In the genomic region with DNA sequence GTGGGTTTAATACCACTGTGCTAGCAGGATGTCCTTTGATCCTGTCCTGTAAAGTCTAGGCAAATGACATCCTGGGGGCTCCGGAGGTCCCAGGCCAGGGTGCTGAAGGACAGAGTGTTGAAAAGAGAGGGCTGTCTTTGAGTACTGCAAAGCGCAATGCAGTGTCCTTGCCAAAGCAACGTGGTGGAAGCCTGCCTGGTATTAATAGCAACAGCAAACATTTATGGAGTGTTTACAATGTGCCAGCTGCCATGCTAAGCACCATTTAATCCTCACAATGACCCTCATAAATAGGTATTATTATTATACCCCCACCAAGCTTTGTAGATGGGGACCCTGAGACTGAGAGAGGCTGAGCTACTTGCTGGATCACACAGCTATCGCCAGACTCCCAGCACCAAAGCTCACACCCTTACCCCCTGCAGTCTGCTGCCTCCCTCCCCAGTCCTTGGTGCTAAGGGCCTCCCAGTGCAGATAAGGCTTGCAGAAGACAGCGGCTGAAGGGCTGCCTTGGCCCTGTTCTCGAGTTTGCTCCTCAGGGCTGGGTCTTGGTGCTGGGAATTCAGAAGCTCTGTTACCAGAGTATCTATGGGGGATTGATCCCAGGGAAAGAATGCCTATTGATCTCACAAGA, we compare ENCODE assay signal across 16 cellular contexts.
DNase-seq lines count a peak whose midpoint lies in the region; TF ChIP-seq lines count a peak whose summit lies in the region.
"Had no signal": no experiment of that assay in that cellular context is flagged by ENCODE, and none has a peak within 500 bp of the region (broad histone marks: within the 10 kb centered on the region; RNA-seq: fewer than 3 reads in every experiment).

No MANE protein-coding gene starts in this region.

- POLR2A ChIA-PET in activated CD4-positive, alpha-beta T cell treated with anti-CD3 and anti-CD28 coated beads, Interleukin-2, amount 10 ng/mL, durations not matched to agents 7 days and 5 days (lab: Charles Lee) = no interaction called here

- H3K27me3 ChIP-seq in osteoblast (ENCODE audit: insufficient read depth, low read length) (no peaks in the 10 kb centered on the region), ovary (no peaks in the 10 kb centered on the region)
- H3K27me3 ChIP-seq: cardiac muscle cell had no signal

- peaks cover 73% of the 10 kb centered on the region for H3K4me1 Mint-ChIP-seq in activated CD4-positive, alpha-beta T cell treated with anti-CD3 and anti-CD28 coated beads, Interleukin-2, amount 10 ng/mL, durations not matched to agents 7 days and 5 days
- H3K4me1 Mint-ChIP-seq in nephron progenitor cell = peaks cover 18% of the 10 kb centered on the region

- H3K9me3 Mint-ChIP-seq in activated CD4-positive, alpha-beta T cell treated with anti-CD3 and anti-CD28 coated beads, Interleukin-2, amount 10 ng/mL, durations not matched to agents 7 days and 5 days = peaks cover 39% of the 10 kb centered on the region
- H3K9me3 Mint-ChIP-seq in nephron progenitor cell = no peaks in the 10 kb centered on the region
- H3K9me3 Mint-ChIP-seq: activated naive CD8-positive, alpha-beta T cell treated with anti-CD3 and anti-CD28 coated beads, Interleukin-2, amount 50 U/mL, for 24 hours; activated T-cell treated with anti-CD3 and anti-CD28 coated beads, Interleukin-2, amount 50 U/mL, for 4 hours; T-cell had no signal

- TF ChIP-seq CTCF in osteoblast (IDR thresholded peaks at IDR 0.05; ENCODE audit: extremely low read depth, low read depth, low read length) = no peak
- TF ChIP-seq CTCF in ovary (IDR thresholded peaks at IDR 0.05) = no peak
- TF ChIP-seq CTCF in nephron progenitor cell (IDR thresholded peaks at IDR 0.05) = no peak

- no peak overlapping the region for H3K4me3 Mint-ChIP-seq in activated CD4-positive, alpha-beta T cell treated with anti-CD3 and anti-CD28 coated beads, Interleukin-2, amount 10 ng/mL, durations not matched to agents 7 days and 5 days
- H3K4me3 Mint-ChIP-seq in nephron progenitor cell = no peak overlapping the region
- H3K4me3 Mint-ChIP-seq: activated naive CD8-positive, alpha-beta T cell treated with anti-CD3 and anti-CD28 coated beads, Interleukin-2, amount 50 U/mL, for 24 hours; activated T-cell treated with anti-CD3 and anti-CD28 coated beads, Interleukin-2, amount 50 U/mL, for 4 hours had no signal

- no peak overlapping the region for H2AFZ ChIP-seq in osteoblast (ENCODE audit: low read length)

- H3K4me2 ChIP-seq in osteoblast (ENCODE audit: insufficient read depth, low read length) = peak overlapping the region; percentile 28
- H3K4me2 ChIP-seq: A549 had no signal

- H3K4me3 ChIP-seq in osteoblast (ENCODE audit: insufficient read depth, low read length) (no peak overlapping the region), ovary (no peak overlapping the region)
- H3K4me3 ChIP-seq: A549, cardiac muscle cell, K562 had no signal

- no peaks in the 10 kb centered on the region for H4K20me1 ChIP-seq in osteoblast (ENCODE audit: insufficient read depth, low read length)

- no peaks in the 10 kb centered on the region for H3K79me2 ChIP-seq in osteoblast (ENCODE audit: insufficient read depth, low read length)

- CTCF ChIA-PET in activated CD4-positive, alpha-beta T cell treated with anti-CD3 and anti-CD28 coated beads, Interleukin-2, amount 10 ng/mL, durations not matched to agents 7 days and 5 days (lab: Charles Lee) = interaction anchor here (0.6 to 2.4 kb wide), 4 partner anchors 15 to 66 kb away, joined by 3 to 6 read pairs (median 4); no protein-coding TSS in a partner anchor

- WGBS in ovary, 3 donors = 68 to 75% (median 70%) methylated on average over 6 of the region's 6 CpGs

- H3K27me3 Mint-ChIP-seq in activated CD4-positive, alpha-beta T cell treated with anti-CD3 and anti-CD28 coated beads, Interleukin-2, amount 10 ng/mL, durations not matched to agents 7 days and 5 days = no peaks in the 10 kb centered on the region
- peaks cover 8% of the 10 kb centered on the region for H3K27me3 Mint-ChIP-seq in nephron progenitor cell (ENCODE audit: low read depth, poor library complexity)
- H3K27me3 Mint-ChIP-seq: activated naive CD8-positive, alpha-beta T cell treated with anti-CD3 and anti-CD28 coated beads, Interleukin-2, amount 50 U/mL, for 24 hours; T-cell had no signal

- H3K27ac ChIP-seq in osteoblast (ENCODE audit: low read depth, low read length) (no peak overlapping the region), ovary (no peak overlapping the region)
- H3K27ac ChIP-seq: A549, cardiac muscle cell had no signal

- TF ChIP-seq EP300 in ovary (IDR thresholded peaks at IDR 0.05) = no peak

- no peak for DNase-seq in activated CD4-positive, alpha-beta T cell treated with anti-CD3 and anti-CD28 coated beads, Interleukin-2, amount 10 ng/mL, durations not matched to agents 7 days and 5 days
- DNase-seq in activated CD4-positive, alpha-beta T cell treated with anti-CD3 and anti-CD28 coated beads for 4 hours = no peak
- DNase-seq in NCI-H1694 (lab: John Stamatoyannopoulos, UW) (peak; percentile 31), NCI-H524 (lab: John Stamatoyannopoulos, UW) (peak; percentile 88 to 93), osteoblast (ENCODE audit: insufficient read length, low spot score, missing footprints) (peak; percentile 65), ovary (no peak), nephron progenitor cell (no peak)
- no peak for DNase-seq in activated CD4-positive, alpha-beta T cell treated with anti-CD3 and anti-CD28 coated beads, Interleukin-2, amount 50 U/mL, for 48 hours
- DNase-seq: activated naive CD8-positive, alpha-beta T cell treated with anti-CD3 and anti-CD28 coated beads, Interleukin-2, amount 50 U/mL, for 24 hours; activated T-cell treated with anti-CD3 and anti-CD28 coated beads, Interleukin-2, amount 50 U/mL, for 4 hours; effector CD8-positive, alpha-beta T cell; substantia nigra; T-cell had no signal

- H3K4me1 ChIP-seq in osteoblast (ENCODE audit: insufficient read depth, low read length) (no peaks in the 10 kb centered on the region), ovary (ENCODE audit: insufficient read depth) (no peaks in the 10 kb centered on the region)
- H3K4me1 ChIP-seq: A549 had no signal

- no peak for TF ChIP-seq POLR2A in ovary (IDR thresholded peaks at IDR 0.05)

- H3K9me3 ChIP-seq in osteoblast (ENCODE audit: low read depth, low read length) = no peaks in the 10 kb centered on the region
- peaks cover 0 to 4% of the 10 kb centered on the region in 2 donors for H3K9me3 ChIP-seq in ovary
- H3K9me3 ChIP-seq: A549 had no signal

- peak overlapping the region; percentile 63 for H3K27ac Mint-ChIP-seq in activated CD4-positive, alpha-beta T cell treated with anti-CD3 and anti-CD28 coated beads, Interleukin-2, amount 10 ng/mL, durations not matched to agents 7 days and 5 days
- no peak overlapping the region for H3K27ac Mint-ChIP-seq in nephron progenitor cell
- H3K27ac Mint-ChIP-seq: activated naive CD8-positive, alpha-beta T cell treated with anti-CD3 and anti-CD28 coated beads, Interleukin-2, amount 50 U/mL, for 24 hours had no signal

- H3K36me3 Mint-ChIP-seq in activated CD4-positive, alpha-beta T cell treated with anti-CD3 and anti-CD28 coated beads, Interleukin-2, amount 10 ng/mL, durations not matched to agents 7 days and 5 days (ENCODE audit: low read depth) = peaks cover 43% of the 10 kb centered on the region
- no peaks in the 10 kb centered on the region for H3K36me3 Mint-ChIP-seq in nephron progenitor cell (ENCODE audit: low read depth)
- H3K36me3 Mint-ChIP-seq: T-cell had no signal

- H3K36me3 ChIP-seq in osteoblast (ENCODE audit: insufficient read depth, low read length) (no peaks in the 10 kb centered on the region), ovary (no peaks in the 10 kb centered on the region)
- H3K36me3 ChIP-seq: cardiac muscle cell had no signal

- intact Hi-C loops in ovary (cut with DNase I) = no loop called here

Comparison
In these comparisons a context has a peak if more than half of its experiments do, and no peak if none do; other contexts are left out.
1. DNase-seq: peak in NCI-H1694 (single experiment), NCI-H524 (2 of 2) and osteoblast (single experiment); none in activated CD4-positive, alpha-beta T cell treated with anti-CD3 and anti-CD28 coated beads, Interleukin-2, amount 10 ng/mL, durations not matched to agents 7 days and 5 days (single experiment), activated CD4-positive, alpha-beta T cell treated with anti-CD3 and anti-CD28 coated beads for 4 hours (0 of 2), ovary (0 of 5), nephron progenitor cell (single experiment) and activated CD4-positive, alpha-beta T cell treated with anti-CD3 and anti-CD28 coated beads, Interleukin-2, amount 50 U/mL, for 48 hours (0 of 2).